In genomic region chr7:129774871-129775694, GRCh38 we compare ENCODE assay signal across 2 cellular contexts.
TF ChIP-seq lines count a peak whose summit lies in the region.

No MANE protein-coding gene starts in this region.

TF ChIP-seq in GM23338, 12 proteins besides CTCF, POLR2A, EP300 and RAD21 (continued from another document):
- TF ChIP-seq ZNF462 (CRISPR knock-in tag; IDR thresholded peaks at IDR 0.05) (no peak), NANOG (IDR thresholded peaks at IDR 0.05; ENCODE audit: borderline replicate concordance) (no peak)

TF ChIP-seq in WTC11, 78 proteins besides CTCF, POLR2A, EP300 and RAD21 (continued from another document):
- TF ChIP-seq, protein P1, sequence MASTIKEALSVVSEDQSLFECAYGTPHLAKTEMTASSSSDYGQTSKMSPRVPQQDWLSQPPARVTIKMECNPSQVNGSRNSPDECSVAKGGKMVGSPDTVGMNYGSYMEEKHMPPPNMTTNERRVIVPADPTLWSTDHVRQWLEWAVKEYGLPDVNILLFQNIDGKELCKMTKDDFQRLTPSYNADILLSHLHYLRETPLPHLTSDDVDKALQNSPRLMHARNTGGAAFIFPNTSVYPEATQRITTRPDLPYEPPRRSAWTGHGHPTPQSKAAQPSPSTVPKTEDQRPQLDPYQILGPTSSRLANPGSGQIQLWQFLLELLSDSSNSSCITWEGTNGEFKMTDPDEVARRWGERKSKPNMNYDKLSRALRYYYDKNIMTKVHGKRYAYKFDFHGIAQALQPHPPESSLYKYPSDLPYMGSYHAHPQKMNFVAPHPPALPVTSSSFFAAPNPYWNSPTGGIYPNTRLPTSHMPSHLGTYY (CRISPR knock-in tag; IDR thresholded peaks at IDR 0.05), result no peak
- TF ChIP-seq TP53 (CRISPR knock-in tag; IDR thresholded peaks at IDR 0.05) (no peak), ZNF121 (CRISPR knock-in tag; IDR thresholded peaks at IDR 0.05) (no peak), NR2C2 (CRISPR knock-in tag; IDR thresholded peaks at IDR 0.05) (no peak), ZNF671 (CRISPR knock-in tag; IDR thresholded peaks at IDR 0.05) (no peak), ATF2 (CRISPR knock-in tag; IDR thresholded peaks at IDR 0.05; ENCODE audit: borderline replicate concordance, low read depth) (no peak), TEAD4 (CRISPR knock-in tag; IDR thresholded peaks at IDR 0.05) (no peak), NFE2L1 (CRISPR knock-in tag; IDR thresholded peaks at IDR 0.05) (no peak), ZNF423 (CRISPR knock-in tag; IDR thresholded peaks at IDR 0.05) (no peak)
